Comparison of ENCODE assay signal across 15 cellular contexts in genomic region chr19:52946322-52947310, GRCh38. TPM values are rescaled to one million over a fixed set of nuclear protein-coding genes. Genes with fewer than 3 reads are reported as not detected.
DNase-seq lines count a peak whose midpoint lies in the region; ATAC-seq and TF ChIP-seq lines count a peak whose summit lies in the region.
"Had no signal": no experiment of that assay in that cellular context is flagged by ENCODE, and none has a peak within 500 bp of the region (broad histone marks: within the 10 kb centered on the region; RNA-seq: fewer than 3 reads in every experiment).

No MANE protein-coding gene starts in this region.

- 33 to 34% methylated on average over 33 to 38 of the region's 39 CpGs for WGBS in thyroid gland, 2 donors

- ATAC-seq in GM19467 (IDR thresholded peaks at IDR 0.05; ENCODE audit: unreplicated experiment) (no peak), GM18873 (IDR thresholded peaks at IDR 0.05; ENCODE audit: low FRiP score, unreplicated experiment) (no peak)

- peak overlapping the region in 1 of 3 donors; percentile 1 for H3K4me3 ChIP-seq in thyroid gland (replicated peaks in 1 of 3)
- H3K4me3 ChIP-seq: tibial nerve had no signal

- TF ChIP-seq POLR2A in thyroid gland (IDR thresholded peaks at IDR 0.05) = no peak

- DNase-seq in NCI-H82 (lab: John Stamatoyannopoulos, UW) = peak; percentile 1
- no peak for DNase-seq in NCI-H82 treated with DMSO at 0.1 percent for 48 hours (lab: John Stamatoyannopoulos, UW; ENCODE audit: unreplicated experiment)
- DNase-seq in cerebellar nuclear complex (lab: John Stamatoyannopoulos, UW) = peak; percentile 51 to 71
- peak; percentile 59 for DNase-seq in iris pigment epithelial cell (ENCODE audit: low read depth)
- DNase-seq in thyroid gland = peak; percentile 56 to 69
- no peak for DNase-seq in GM13977 (ENCODE audit: low spot score)
- DNase-seq: activated CD4-positive, alpha-beta T cell treated with anti-CD3 and anti-CD28 coated beads for 4 hours; activated naive CD8-positive, alpha-beta T cell treated with anti-CD3 and anti-CD28 coated beads, Interleukin-2, amount 10 ng/mL, durations not matched to agents 7 days and 5 days; naive B cell; OCI-M1; stimulated activated CD4-positive, alpha-beta T cell treated with anti-CD3 and anti-CD28 coated beads, Interleukin-4, amount 100 ng/mL, for 4 hours had no signal

- peaks cover 10 to 11% of the 10 kb centered on the region in 2 donors for H3K4me1 ChIP-seq in thyroid gland

- H3K36me3 ChIP-seq in thyroid gland = peaks cover 10 to 17% of the 10 kb centered on the region in 2 donors

- no peaks in the 10 kb centered on the region for H3K27me3 ChIP-seq in thyroid gland
- H3K27me3 ChIP-seq: esophagus muscularis mucosa, tibial nerve had no signal

- no peak overlapping the region for H3K27ac ChIP-seq in thyroid gland
- H3K27ac ChIP-seq: esophagus muscularis mucosa, tibial nerve had no signal

- in situ Hi-C loops in GM13977 (cut with MboI; ENCODE audit: low pct_unique_long_range_greater_than_20kb, low sequenced_read_pairs, unreplicated experiment) = loop anchor here (10.0 kb wide), 1 partner anchor 92 kb away; the partner anchor contains the start of gene ZNF468

- H3K9me3 ChIP-seq in thyroid gland = peaks cover 4% of the 10 kb centered on the region

- intact Hi-C loops in thyroid gland (cut with DNase I) = no loop called here

- TF ChIP-seq CTCF in thyroid gland (IDR thresholded peaks at IDR 0.05) (no peak), GM13977 (IDR thresholded peaks at IDR 0.05; ENCODE audit: extremely low read depth, insufficient read depth, missing control alignments) (no peak)

RNA-seq across cellular contexts. Expression of gene ZNF816, which starts 16.1 kb away (rescaled TPM):
- total RNA-seq in thyroid gland = 10 to 100 TPM in 2 of 4 donors, 1 to 10 TPM in 2; 6.3 to 17.5 (median 12.2) TPM

RNA-seq across cellular contexts. Expression of gene ZNF888, which starts 23.4 kb away (rescaled TPM):
- total RNA-seq in thyroid gland = 1 to 10 TPM; 3.3 to 8.3 (median 6.8) TPM

RNA-seq across cellular contexts. Expression of gene ZNF320, which starts 49.2 kb away (rescaled TPM):
- total RNA-seq in thyroid gland = 10 to 100 TPM; 24.6 to 33.5 (median 27.5) TPM

Comparison
In these comparisons a context has a peak if more than half of its experiments do, and no peak if none do; other contexts are left out.
1. DNase-seq: peak in NCI-H82 (single experiment), cerebellar nuclear complex (2 of 2), iris pigment epithelial cell (single experiment) and thyroid gland (2 of 2); none in NCI-H82 treated with DMSO at 0.1 percent for 48 hours (single experiment) and GM13977 (single experiment).